8 cellular contexts compared by ENCODE assay signal in the genomic region with DNA sequence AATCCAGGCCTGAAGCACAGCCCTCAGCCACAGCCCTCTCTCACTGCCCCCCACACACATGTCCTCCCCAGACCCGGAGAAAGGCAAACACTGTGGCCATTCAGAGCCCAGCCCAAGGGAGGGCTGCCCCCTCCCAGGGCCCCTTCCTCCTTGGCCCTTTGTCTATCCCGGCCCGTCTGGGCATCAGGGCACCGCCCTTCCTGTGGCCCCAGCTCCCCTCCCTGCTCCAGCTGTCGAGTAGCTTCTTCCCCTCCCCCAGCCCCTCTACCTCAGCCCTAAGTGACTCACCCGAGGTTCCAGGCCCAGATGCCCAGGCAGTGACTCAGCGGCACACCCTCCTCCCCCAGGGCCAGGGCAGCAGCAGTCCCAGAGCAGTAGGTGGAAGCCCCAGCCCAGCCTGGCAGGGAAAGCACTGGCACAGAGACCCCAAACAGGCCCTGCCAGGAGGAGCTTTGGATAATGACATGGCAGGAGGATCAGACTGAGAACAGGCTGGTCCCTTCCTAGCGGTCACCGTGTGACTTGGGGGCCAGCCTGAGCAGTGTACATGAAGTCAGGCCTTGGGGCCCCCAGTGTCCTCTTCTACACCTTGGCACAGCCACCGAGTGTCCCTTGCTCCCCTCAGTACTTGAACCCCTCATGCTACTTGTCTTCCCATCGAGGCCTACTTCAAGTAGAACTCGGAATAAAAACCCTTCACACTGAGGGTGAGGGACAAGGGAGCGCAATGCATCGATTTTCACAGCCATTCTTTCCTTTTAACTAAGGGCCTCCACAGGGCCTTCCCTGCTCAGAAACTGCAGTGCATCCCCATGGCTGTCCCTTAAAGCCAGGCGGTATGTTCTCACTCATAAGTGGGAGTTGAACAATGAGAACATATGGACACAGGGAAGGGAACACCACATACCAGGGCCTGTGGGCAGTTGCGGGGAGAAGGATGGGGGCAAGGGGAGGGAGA. TPM values are rescaled to one million over a fixed set of nuclear protein-coding genes. Genes with fewer than 3 reads are reported as not detected.
DNase-seq lines count a peak whose midpoint lies in the region; ATAC-seq and TF ChIP-seq lines count a peak whose summit lies in the region.

No MANE protein-coding gene starts in this region.

- H3K4me1 ChIP-seq in right lobe of liver, result peaks cover 0 to 7% (median 0%) of the 10 kb centered on the region in 4 donors

- ATAC-seq in GM21786 (IDR thresholded peaks at IDR 0.05; ENCODE audit: unreplicated experiment) (peak; percentile 43), right lobe of liver (peak; percentile 66 to 89 (median 72))

- no peak for TF ChIP-seq CTCF in right lobe of liver (IDR thresholded peaks at IDR 0.05)

- TF ChIP-seq POLR2A in right lobe of liver (IDR thresholded peaks at IDR 0.05), result peak; percentile 34

- peak overlapping the region; percentile 44 to 57 (median 51) for H3K27ac ChIP-seq in right lobe of liver

- intact Hi-C loops in right lobe of liver (cut with DNase I), result loop anchor here (5.0 to 10.0 kb wide), 2 partner anchors 52 to 54 kb away; no protein-coding TSS in a partner anchor

- DNase-seq in AG08396 (ENCODE audit: low spot score), result peak; percentile 97
- DNase-seq in NCI-H460 (ENCODE audit: extremely low read depth, low read depth), result peak; percentile 100
- peak; percentile 87 to 90 for DNase-seq in activated CD4-positive, alpha-beta T cell treated with anti-CD3 and anti-CD28 coated beads, Interleukin-2, amount 50 U/mL, for 4 hours
- DNase-seq in dedifferentiated amniotic fluid mesenchymal stem cell (ENCODE audit: extremely low spot score), result peak; percentile 98
- peak; percentile 79 to 89 (median 85) for DNase-seq in right lobe of liver
- DNase-seq in stimulated activated CD4-positive, alpha-beta T cell treated with anti-CD3 and anti-CD28 coated beads, Interleukin-4, amount 100 ng/mL, for 24 hours, result peak; percentile 91
- no peak for DNase-seq in DMS114 treated with DMSO at 0.1 percent for 48 hours (lab: John Stamatoyannopoulos, UW; ENCODE audit: unreplicated experiment)

- no peak overlapping the region for H3K4me3 ChIP-seq in right lobe of liver

- 61% methylated on average over 8 of the region's 16 CpGs for WGBS in right lobe of liver (ENCODE audit: insufficient coverage, low coverage, low lambda C conversion rate, missing lambda C conversion rate)

- H3K9me3 ChIP-seq in right lobe of liver, result no peaks in the 10 kb centered on the region

- H3K36me3 ChIP-seq in right lobe of liver, result no peaks in the 10 kb centered on the region

- H3K27me3 ChIP-seq in right lobe of liver, result no peaks in the 10 kb centered on the region

RNA-seq across cellular contexts. Expression of gene S100A2, which starts 1.0 kb away (rescaled TPM):
- 4.0 and 5.6 TPM in 2 replicates for total RNA-seq in NCI-H460 (2014; rRNA removed; shearing (Covaris generic))
- polyA plus RNA-seq in NCI-H460 (2014; cell fraction: nucleus; rRNA removed), result 11.8 and 15.7 TPM in 2 replicates
- total RNA-seq in right lobe of liver, result not detected

RNA-seq across cellular contexts. Expression of gene S100A3, which starts 17.6 kb away (rescaled TPM):
- 1.1 and 3.4 TPM in 2 replicates for total RNA-seq in NCI-H460 (2014; rRNA removed; shearing (Covaris generic))
- polyA plus RNA-seq in NCI-H460 (2014; cell fraction: nucleus; rRNA removed), result 6.3 and 9.0 TPM in 2 replicates
- total RNA-seq in right lobe of liver, result under 1 TPM in 1 of 6 experiments, not detected in 5; 0.29 TPM

RNA-seq across cellular contexts. Expression of gene S100A4, which starts 21.1 kb away (rescaled TPM):
- 201 and 238 TPM in 2 replicates for total RNA-seq in NCI-H460 (2014; rRNA removed; shearing (Covaris generic))
- 458 and 480 TPM in 2 replicates for polyA plus RNA-seq in NCI-H460 (2014; cell fraction: nucleus; rRNA removed)
- total RNA-seq in right lobe of liver, result 10 to 100 TPM in 4 of 6 experiments, 1 to 10 TPM in 2; 7.6 to 21.6 (median 14.0) TPM

RNA-seq across cellular contexts. Expression of gene S100A5, which starts 26.0 kb away (rescaled TPM):
- total RNA-seq in NCI-H460 (2014; rRNA removed; shearing (Covaris generic)), result 0.30 TPM in 1 of 2 replicates, not detected in the other
- polyA plus RNA-seq in NCI-H460 (2014; cell fraction: nucleus; rRNA removed), result not detected in 2 replicates
- not detected for total RNA-seq in right lobe of liver

RNA-seq across cellular contexts. Expression of gene S100A6, which starts 30.9 kb away (rescaled TPM):
- total RNA-seq in NCI-H460 (2014; rRNA removed; shearing (Covaris generic)), result 743 and 832 TPM in 2 replicates
- polyA plus RNA-seq in NCI-H460 (2014; cell fraction: nucleus; rRNA removed), result 380 and 540 TPM in 2 replicates
- 10 to 100 TPM in 5 of 6 experiments, 1 to 10 TPM in 1; 6.6 to 24.0 (median 12.0) TPM for total RNA-seq in right lobe of liver
